ENCODE assay signal across 1 cellular context in the genomic region with DNA sequence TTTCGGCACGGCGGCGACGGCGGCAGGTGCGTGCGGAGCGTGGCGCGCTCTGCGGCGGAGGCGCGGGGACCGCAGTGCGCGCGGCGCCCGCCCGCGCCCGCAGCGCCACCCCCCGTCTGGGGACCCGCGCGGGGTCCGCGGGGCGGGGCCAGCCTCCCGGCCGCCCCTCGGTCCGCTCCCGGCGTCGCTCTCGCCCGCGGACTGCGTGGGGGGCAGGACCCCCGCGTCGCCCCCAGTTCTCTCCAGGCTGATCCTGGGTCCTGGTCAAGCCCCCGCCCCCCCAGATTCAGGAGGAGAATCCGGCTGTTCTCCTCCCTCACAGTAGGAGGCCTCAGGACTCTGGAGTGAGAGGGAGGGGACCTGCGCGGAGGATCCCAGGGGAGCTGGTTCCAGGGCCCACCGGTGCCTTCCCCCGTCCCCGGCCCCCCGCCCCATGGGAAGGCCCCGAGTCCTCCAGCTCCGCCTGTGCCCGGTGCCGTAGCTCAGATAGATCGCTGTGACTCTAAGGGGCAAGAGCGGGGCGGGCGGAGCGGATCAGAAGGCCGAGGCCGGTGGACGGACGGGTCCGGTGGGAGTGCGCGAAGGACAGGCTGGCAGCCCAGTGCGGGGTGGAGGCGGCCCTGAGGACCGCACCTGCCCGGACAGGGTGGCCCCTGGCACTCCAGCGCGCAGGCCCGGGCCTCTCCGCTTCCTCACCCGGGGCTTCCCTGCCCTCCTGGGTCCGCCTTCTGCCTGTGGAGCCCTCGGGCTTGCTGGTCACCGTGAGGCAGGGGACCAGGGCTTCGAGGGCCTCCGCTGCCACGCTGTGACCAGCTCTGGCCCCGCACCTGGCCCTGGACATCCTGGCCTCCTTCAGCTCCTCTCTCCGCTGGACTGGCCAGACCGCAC.
TF ChIP-seq lines count a peak whose summit lies in the region.

Gene RNF208 (minus strand): TSS at position 51 of the 888 bp plus-strand sequence. CDS start 1,028 bp downstream, outside the sequence.

TF ChIP-seq in K562, 482 proteins besides CTCF, POLR2A, EP300 and RAD21 (continued from another document):
- TF ChIP-seq, protein P1, sequence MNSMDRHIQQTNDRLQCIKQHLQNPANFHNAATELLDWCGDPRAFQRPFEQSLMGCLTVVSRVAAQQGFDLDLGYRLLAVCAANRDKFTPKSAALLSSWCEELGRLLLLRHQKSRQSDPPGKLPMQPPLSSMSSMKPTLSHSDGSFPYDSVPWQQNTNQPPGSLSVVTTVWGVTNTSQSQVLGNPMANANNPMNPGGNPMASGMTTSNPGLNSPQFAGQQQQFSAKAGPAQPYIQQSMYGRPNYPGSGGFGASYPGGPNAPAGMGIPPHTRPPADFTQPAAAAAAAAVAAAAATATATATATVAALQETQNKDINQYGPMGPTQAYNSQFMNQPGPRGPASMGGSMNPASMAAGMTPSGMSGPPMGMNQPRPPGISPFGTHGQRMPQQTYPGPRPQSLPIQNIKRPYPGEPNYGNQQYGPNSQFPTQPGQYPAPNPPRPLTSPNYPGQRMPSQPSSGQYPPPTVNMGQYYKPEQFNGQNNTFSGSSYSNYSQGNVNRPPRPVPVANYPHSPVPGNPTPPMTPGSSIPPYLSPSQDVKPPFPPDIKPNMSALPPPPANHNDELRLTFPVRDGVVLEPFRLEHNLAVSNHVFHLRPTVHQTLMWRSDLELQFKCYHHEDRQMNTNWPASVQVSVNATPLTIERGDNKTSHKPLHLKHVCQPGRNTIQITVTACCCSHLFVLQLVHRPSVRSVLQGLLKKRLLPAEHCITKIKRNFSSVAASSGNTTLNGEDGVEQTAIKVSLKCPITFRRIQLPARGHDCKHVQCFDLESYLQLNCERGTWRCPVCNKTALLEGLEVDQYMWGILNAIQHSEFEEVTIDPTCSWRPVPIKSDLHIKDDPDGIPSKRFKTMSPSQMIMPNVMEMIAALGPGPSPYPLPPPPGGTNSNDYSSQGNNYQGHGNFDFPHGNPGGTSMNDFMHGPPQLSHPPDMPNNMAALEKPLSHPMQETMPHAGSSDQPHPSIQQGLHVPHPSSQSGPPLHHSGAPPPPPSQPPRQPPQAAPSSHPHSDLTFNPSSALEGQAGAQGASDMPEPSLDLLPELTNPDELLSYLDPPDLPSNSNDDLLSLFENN (IDR thresholded peaks at IDR 0.05; ENCODE audit: low read depth in 2 of 2, low read length in 2 of 2): no peak
- TF ChIP-seq PHF20 (IDR thresholded peaks at IDR 0.05; ENCODE audit: partially characterized antibody) (no peak), CBX5 (IDR thresholded peaks at IDR 0.05; ENCODE audit: borderline replicate concordance, low read depth) (no peak), MAFK (IDR thresholded peaks at IDR 0.05; ENCODE audit: low read length) (no peak), LARP7 (IDR thresholded peaks at IDR 0.05) (no peak), ILF3 (IDR thresholded peaks at IDR 0.05; ENCODE audit: borderline replicate concordance) (no peak), CBFB (CRISPR knock-in tag; IDR thresholded peaks at IDR 0.05) (no peak), SIX5 (IDR thresholded peaks at IDR 0.05; ENCODE audit: borderline replicate concordance in 1 of 2, insufficient read depth in 1 of 2, low read depth in 1 of 2, low read length in 2 of 2) (no peak), FOXA3 (CRISPR knock-in tag; conservative IDR thresholded peaks at IDR 0.05 in 1 of 2, IDR thresholded peaks at IDR 0.05 in 1 of 2) (no peak), ZNF174 (CRISPR knock-in tag; IDR thresholded peaks at IDR 0.05) (no peak), NONO (IDR thresholded peaks at IDR 0.05; ENCODE audit: low read depth in 2 of 2, low read length in 1 of 2) (no peak), ZNF75A (CRISPR knock-in tag; IDR thresholded peaks at IDR 0.05) (no peak), BRF2 (IDR thresholded peaks at IDR 0.05; ENCODE audit: borderline replicate concordance, insufficient read depth, insufficient read length) (no peak), U2AF2 (optimal IDR thresholded peaks at IDR 0.05; ENCODE audit: low read depth, low read length) (no peak), SAFB (IDR thresholded peaks at IDR 0.05; ENCODE audit: borderline replicate concordance, low read depth, low read length) (0 out of 2 replicates have a peak, but pooled peaks have one; percentile 27), REST (CRISPR knock-in tag; IDR thresholded peaks at IDR 0.05; ENCODE audit: low read depth) (peak; percentile 42; the same call in 1 of the 2 replicates), ZFX (CRISPR knock-in tag; IDR thresholded peaks at IDR 0.05) (0 out of 2 replicates have a peak, but pooled peaks have one; percentile 39), MBD2 (IDR thresholded peaks at IDR 0.05; ENCODE audit: borderline replicate concordance, low read depth) (no peak), JUNB (CRISPR knock-in tag; conservative IDR thresholded peaks at IDR 0.05) (no peak), ZNF134 (CRISPR knock-in tag; conservative IDR thresholded peaks at IDR 0.05) (no peak), DACH1 (IDR thresholded peaks at IDR 0.05; ENCODE audit: partially characterized antibody) (no peak), ZBTB7A (IDR thresholded peaks at IDR 0.05; ENCODE audit: borderline replicate concordance, control insufficient read depth, low read depth, low read length) (peak; percentile 58; the same call in 1 of the 2 replicates), ZNF740 (CRISPR knock-in tag; IDR thresholded peaks at IDR 0.05) (no peak), ZNF740 (tag; IDR thresholded peaks at IDR 0.05) (no peak), TFAP4 (CRISPR knock-in tag; IDR thresholded peaks at IDR 0.05; ENCODE audit: borderline replicate concordance) (peak; percentile 37), HDAC6 (IDR thresholded peaks at IDR 0.05; ENCODE audit: low read depth, low read length) (no peak), ZNF436 (CRISPR knock-in tag; IDR thresholded peaks at IDR 0.05) (no peak), SMAD3 (CRISPR knock-in tag; conservative IDR thresholded peaks at IDR 0.05) (no peak)
- TF ChIP-seq, protein P2, sequence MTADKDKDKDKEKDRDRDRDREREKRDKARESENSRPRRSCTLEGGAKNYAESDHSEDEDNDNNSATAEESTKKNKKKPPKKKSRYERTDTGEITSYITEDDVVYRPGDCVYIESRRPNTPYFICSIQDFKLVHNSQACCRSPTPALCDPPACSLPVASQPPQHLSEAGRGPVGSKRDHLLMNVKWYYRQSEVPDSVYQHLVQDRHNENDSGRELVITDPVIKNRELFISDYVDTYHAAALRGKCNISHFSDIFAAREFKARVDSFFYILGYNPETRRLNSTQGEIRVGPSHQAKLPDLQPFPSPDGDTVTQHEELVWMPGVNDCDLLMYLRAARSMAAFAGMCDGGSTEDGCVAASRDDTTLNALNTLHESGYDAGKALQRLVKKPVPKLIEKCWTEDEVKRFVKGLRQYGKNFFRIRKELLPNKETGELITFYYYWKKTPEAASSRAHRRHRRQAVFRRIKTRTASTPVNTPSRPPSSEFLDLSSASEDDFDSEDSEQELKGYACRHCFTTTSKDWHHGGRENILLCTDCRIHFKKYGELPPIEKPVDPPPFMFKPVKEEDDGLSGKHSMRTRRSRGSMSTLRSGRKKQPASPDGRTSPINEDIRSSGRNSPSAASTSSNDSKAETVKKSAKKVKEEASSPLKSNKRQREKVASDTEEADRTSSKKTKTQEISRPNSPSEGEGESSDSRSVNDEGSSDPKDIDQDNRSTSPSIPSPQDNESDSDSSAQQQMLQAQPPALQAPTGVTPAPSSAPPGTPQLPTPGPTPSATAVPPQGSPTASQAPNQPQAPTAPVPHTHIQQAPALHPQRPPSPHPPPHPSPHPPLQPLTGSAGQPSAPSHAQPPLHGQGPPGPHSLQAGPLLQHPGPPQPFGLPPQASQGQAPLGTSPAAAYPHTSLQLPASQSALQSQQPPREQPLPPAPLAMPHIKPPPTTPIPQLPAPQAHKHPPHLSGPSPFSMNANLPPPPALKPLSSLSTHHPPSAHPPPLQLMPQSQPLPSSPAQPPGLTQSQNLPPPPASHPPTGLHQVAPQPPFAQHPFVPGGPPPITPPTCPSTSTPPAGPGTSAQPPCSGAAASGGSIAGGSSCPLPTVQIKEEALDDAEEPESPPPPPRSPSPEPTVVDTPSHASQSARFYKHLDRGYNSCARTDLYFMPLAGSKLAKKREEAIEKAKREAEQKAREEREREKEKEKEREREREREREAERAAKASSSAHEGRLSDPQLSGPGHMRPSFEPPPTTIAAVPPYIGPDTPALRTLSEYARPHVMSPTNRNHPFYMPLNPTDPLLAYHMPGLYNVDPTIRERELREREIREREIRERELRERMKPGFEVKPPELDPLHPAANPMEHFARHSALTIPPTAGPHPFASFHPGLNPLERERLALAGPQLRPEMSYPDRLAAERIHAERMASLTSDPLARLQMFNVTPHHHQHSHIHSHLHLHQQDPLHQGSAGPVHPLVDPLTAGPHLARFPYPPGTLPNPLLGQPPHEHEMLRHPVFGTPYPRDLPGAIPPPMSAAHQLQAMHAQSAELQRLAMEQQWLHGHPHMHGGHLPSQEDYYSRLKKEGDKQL (CRISPR knock-in tag; IDR thresholded peaks at IDR 0.05; ENCODE audit: borderline replicate concordance): 0 out of 2 replicates have a peak, but pooled peaks have one; percentile 39
- TF ChIP-seq, protein P3, sequence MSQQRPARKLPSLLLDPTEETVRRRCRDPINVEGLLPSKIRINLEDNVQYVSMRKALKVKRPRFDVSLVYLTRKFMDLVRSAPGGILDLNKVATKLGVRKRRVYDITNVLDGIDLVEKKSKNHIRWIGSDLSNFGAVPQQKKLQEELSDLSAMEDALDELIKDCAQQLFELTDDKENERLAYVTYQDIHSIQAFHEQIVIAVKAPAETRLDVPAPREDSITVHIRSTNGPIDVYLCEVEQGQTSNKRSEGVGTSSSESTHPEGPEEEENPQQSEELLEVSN (IDR thresholded peaks at IDR 0.05; ENCODE audit: borderline replicate concordance in 1 of 2, extremely low read depth in 1 of 2, insufficient read depth in 1 of 2, insufficient read length in 1 of 2, low read depth in 1 of 2, low read length in 1 of 2, poor library complexity in 1 of 2, severe bottlenecking in 1 of 2): no peak
- TF ChIP-seq, protein P4, sequence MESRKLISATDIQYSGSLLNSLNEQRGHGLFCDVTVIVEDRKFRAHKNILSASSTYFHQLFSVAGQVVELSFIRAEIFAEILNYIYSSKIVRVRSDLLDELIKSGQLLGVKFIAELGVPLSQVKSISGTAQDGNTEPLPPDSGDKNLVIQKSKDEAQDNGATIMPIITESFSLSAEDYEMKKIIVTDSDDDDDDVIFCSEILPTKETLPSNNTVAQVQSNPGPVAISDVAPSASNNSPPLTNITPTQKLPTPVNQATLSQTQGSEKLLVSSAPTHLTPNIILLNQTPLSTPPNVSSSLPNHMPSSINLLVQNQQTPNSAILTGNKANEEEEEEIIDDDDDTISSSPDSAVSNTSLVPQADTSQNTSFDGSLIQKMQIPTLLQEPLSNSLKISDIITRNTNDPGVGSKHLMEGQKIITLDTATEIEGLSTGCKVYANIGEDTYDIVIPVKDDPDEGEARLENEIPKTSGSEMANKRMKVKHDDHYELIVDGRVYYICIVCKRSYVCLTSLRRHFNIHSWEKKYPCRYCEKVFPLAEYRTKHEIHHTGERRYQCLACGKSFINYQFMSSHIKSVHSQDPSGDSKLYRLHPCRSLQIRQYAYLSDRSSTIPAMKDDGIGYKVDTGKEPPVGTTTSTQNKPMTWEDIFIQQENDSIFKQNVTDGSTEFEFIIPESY (CRISPR knock-in tag; IDR thresholded peaks at IDR 0.05): peak; percentile 44; the same call in 1 of the 2 replicates
